10 cellular contexts compared by ENCODE assay signal in the genomic region with DNA sequence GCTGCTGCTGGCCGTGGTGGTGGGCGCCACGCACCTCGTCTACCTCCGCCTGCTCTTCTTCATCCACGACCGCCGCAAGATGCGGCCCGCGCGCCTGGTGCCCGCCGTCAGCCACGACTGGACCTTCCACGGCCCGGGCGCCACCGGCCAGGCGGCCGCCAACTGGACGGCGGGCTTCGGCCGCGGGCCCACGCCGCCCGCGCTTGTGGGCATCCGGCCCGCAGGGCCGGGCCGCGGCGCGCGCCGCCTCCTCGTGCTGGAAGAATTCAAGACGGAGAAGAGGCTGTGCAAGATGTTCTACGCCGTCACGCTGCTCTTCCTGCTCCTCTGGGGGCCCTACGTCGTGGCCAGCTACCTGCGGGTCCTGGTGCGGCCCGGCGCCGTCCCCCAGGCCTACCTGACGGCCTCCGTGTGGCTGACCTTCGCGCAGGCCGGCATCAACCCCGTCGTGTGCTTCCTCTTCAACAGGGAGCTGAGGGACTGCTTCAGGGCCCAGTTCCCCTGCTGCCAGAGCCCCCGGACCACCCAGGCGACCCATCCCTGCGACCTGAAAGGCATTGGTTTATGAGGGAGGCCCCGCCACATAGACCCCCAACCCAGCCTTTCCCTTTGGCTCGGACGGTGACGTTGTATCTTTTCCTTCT. TPM values are rescaled to one million over a fixed set of nuclear protein-coding genes. Genes with fewer than 3 reads are reported as not detected.
DNase-seq lines count a peak whose midpoint lies in the region; ATAC-seq, FAIRE-seq and TF ChIP-seq lines count a peak whose summit lies in the region.
"Had no signal": no experiment of that assay in that cellular context is flagged by ENCODE, and none has a peak within 500 bp of the region (broad histone marks: within the 10 kb centered on the region; RNA-seq: fewer than 3 reads in every experiment).

No MANE protein-coding gene starts in this region.

- no peaks in the 10 kb centered on the region for H3K79me2 ChIP-seq in HepG2 (ENCODE audit: insufficient read depth, low read length)

- no peak for TF ChIP-seq RAD21 in HepG2 (CRISPR knock-in tag; IDR thresholded peaks at IDR 0.05)

- peak in 1 of 3 donors; percentile 57 for DNase-seq in right lobe of liver
- no peak for DNase-seq in HepG2 (ENCODE audit: low spot score)
- no peak for DNase-seq in naive thymus-derived CD8-positive, alpha-beta T cell
- peak; percentile 13 for DNase-seq in urothelium cell line (ENCODE audit: low spot score)
- no peak for DNase-seq in epidermal melanocyte (ENCODE audit: insufficient read length, low spot score)
- DNase-seq: DMS79 had no signal

- no TSS peak for BruUV-seq in HepG2 (replicated peaks; lab: Mats Ljungman, UMichigan)

- H3K36me3 ChIP-seq in right lobe of liver, result no peaks in the 10 kb centered on the region
- no peaks in the 10 kb centered on the region for H3K36me3 ChIP-seq in HepG2 (replicated peaks in 1 of 2; ENCODE audit: control insufficient read depth in 1 of 2, insufficient read depth in 2 of 2, low read length in 2 of 2)

- H3K4me1 Mint-ChIP-seq in dendritic cell treated with granulocyte-macrophage colony-stimulating factor and Interleukin-4, amounts not matched to agents 40 ng/mL and 50 ng/mL, for 4 days (ENCODE audit: low read depth), result peaks cover 51% of the 10 kb centered on the region
- peaks cover 0 to 12% (median 8%) of the 10 kb centered on the region in 4 donors for H3K4me1 Mint-ChIP-seq in naive thymus-derived CD8-positive, alpha-beta T cell

- POLR2A ChIA-PET in HepG2 (lab: Yijun Ruan, JAX), result no interaction called here
- POLR2A ChIA-PET in naive thymus-derived CD8-positive, alpha-beta T cell (lab: Charles Lee), result interaction anchor here (0.6 kb wide), 1 partner anchor 31 kb away, joined by 5 read pairs; no protein-coding TSS in a partner anchor

- no peak overlapping the region for H2AFZ ChIP-seq in HepG2 (ENCODE audit: low read length)

- H3K9me3 Mint-ChIP-seq in dendritic cell treated with granulocyte-macrophage colony-stimulating factor and Interleukin-4, amounts not matched to agents 40 ng/mL and 50 ng/mL, for 4 days, result no peaks in the 10 kb centered on the region
- no peaks in the 10 kb centered on the region for H3K9me3 Mint-ChIP-seq in naive thymus-derived CD8-positive, alpha-beta T cell

- peaks cover 22% of the 10 kb centered on the region for H3K27me3 Mint-ChIP-seq in dendritic cell treated with granulocyte-macrophage colony-stimulating factor and Interleukin-4, amounts not matched to agents 40 ng/mL and 50 ng/mL, for 4 days
- H3K27me3 Mint-ChIP-seq in naive thymus-derived CD8-positive, alpha-beta T cell, result peaks cover 24 to 51% (median 41%) of the 10 kb centered on the region in 5 donors

- peaks cover 0 to 11% of the 10 kb centered on the region in 2 donors for H3K27me3 ChIP-seq in right lobe of liver
- H3K27me3 ChIP-seq in HepG2 (ENCODE audit: control insufficient read depth in 1 of 2, insufficient read depth in 2 of 2, low read length in 2 of 2), result peaks cover 6 to 55% of the 10 kb centered on the region in 2 experiments

- WGBS in right lobe of liver (ENCODE audit: insufficient coverage, low coverage, low lambda C conversion rate, missing lambda C conversion rate), result 15% methylated on average over 3 of the region's 65 CpGs
- 64% methylated on average over 28 of the region's 65 CpGs for WGBS in HepG2 (ENCODE audit: low lambda C conversion rate)

- H3K4me3 ChIP-seq in right lobe of liver, result peak overlapping the region in 2 of 3 donors; percentile 6 to 47
- no peak overlapping the region for H3K4me3 ChIP-seq in HepG2 (replicated peaks in 1 of 3; ENCODE audit: insufficient read depth in 1 of 3, low read depth in 2 of 3, low read length in 3 of 3)

- H4K20me1 ChIP-seq in HepG2 (ENCODE audit: insufficient read depth, low read length), result no peaks in the 10 kb centered on the region

- no peaks in the 10 kb centered on the region for H3K9me3 ChIP-seq in right lobe of liver
- H3K9me3 ChIP-seq in HepG2 (ENCODE audit: low read length), result no peaks in the 10 kb centered on the region

- FAIRE-seq in HepG2 (lab: Jason Lieb, UNC), result no peak
- no peak for FAIRE-seq in urothelium cell line (lab: Jason Lieb, UNC)

- ATAC-seq in right lobe of liver, result peak in 1 of 4 donors; percentile 16
- no peak for ATAC-seq in HepG2
- ATAC-seq in naive thymus-derived CD8-positive, alpha-beta T cell, result no peak
- no peak for ATAC-seq in GM21717 (IDR thresholded peaks at IDR 0.05; ENCODE audit: unreplicated experiment)
- ATAC-seq in GM19324 (IDR thresholded peaks at IDR 0.05; ENCODE audit: low FRiP score, unreplicated experiment), result no peak

- no peak for TF ChIP-seq EP300 in HepG2 (IDR thresholded peaks at IDR 0.05; ENCODE audit: low read depth in 2 of 2, low read length in 2 of 2)
- TF ChIP-seq EP300 in HepG2 (CRISPR knock-in tag; IDR thresholded peaks at IDR 0.05; ENCODE audit: borderline replicate concordance), result no peak

- no peak overlapping the region for H3K27ac ChIP-seq in right lobe of liver
- H3K27ac ChIP-seq in HepG2 (ENCODE audit: extremely low read length, insufficient read depth, low read length), result no peak overlapping the region

- CTCF ChIA-PET in HepG2 (lab: Yijun Ruan, JAX; ENCODE audit: low intra/inter-chr PET ratio, low total read pairs), result no interaction called here

- peak overlapping the region; percentile 66 for H3K27ac Mint-ChIP-seq in dendritic cell treated with granulocyte-macrophage colony-stimulating factor and Interleukin-4, amounts not matched to agents 40 ng/mL and 50 ng/mL, for 4 days
- H3K27ac Mint-ChIP-seq in naive thymus-derived CD8-positive, alpha-beta T cell, result no peak overlapping the region

- H3K4me3 Mint-ChIP-seq in dendritic cell treated with granulocyte-macrophage colony-stimulating factor and Interleukin-4, amounts not matched to agents 40 ng/mL and 50 ng/mL, for 4 days, result peak overlapping the region; percentile 79
- H3K4me3 Mint-ChIP-seq in naive thymus-derived CD8-positive, alpha-beta T cell, result peak overlapping the region; percentile 50 to 79 (median 66)

- TF ChIP-seq CTCF in right lobe of liver (IDR thresholded peaks at IDR 0.05) (no peak), HepG2 (CRISPR knock-in tag; IDR thresholded peaks at IDR 0.05) (no peak)

- peaks cover 13% of the 10 kb centered on the region for H3K36me3 Mint-ChIP-seq in dendritic cell treated with granulocyte-macrophage colony-stimulating factor and Interleukin-4, amounts not matched to agents 40 ng/mL and 50 ng/mL, for 4 days (ENCODE audit: low read depth)
- H3K36me3 Mint-ChIP-seq in naive thymus-derived CD8-positive, alpha-beta T cell, result no peaks in the 10 kb centered on the region

- H3K9ac ChIP-seq in HepG2 (ENCODE audit: insufficient read depth, low read depth, low read length), result no peak overlapping the region

- TF ChIP-seq POLR2A in right lobe of liver (IDR thresholded peaks at IDR 0.05), result no peak
- no peak for TF ChIP-seq POLR2A in HepG2 (IDR thresholded peaks at IDR 0.05; ENCODE audit: insufficient read depth in 1 of 2, low read depth in 2 of 2, low read length in 2 of 2)

- H3K4me1 ChIP-seq in right lobe of liver, result no peaks in the 10 kb centered on the region
- H3K4me1 ChIP-seq in HepG2 (ENCODE audit: insufficient read depth, low read length), result no peaks in the 10 kb centered on the region

- in situ Hi-C loops in HepG2 (cut with HindIII; ENCODE audit: extremely low pct_ligation_motif_present, low pct_unique_long_range_greater_than_20kb), result no loop called here

- intact Hi-C loops in right lobe of liver (cut with DNase I), result no loop called here
- intact Hi-C loops in HepG2 (cut with micrococcal nuclease; ENCODE audit: unreplicated experiment), result no loop called here
- intact Hi-C loops in dendritic cell treated with granulocyte-macrophage colony-stimulating factor and Interleukin-4, amounts not matched to agents 40 ng/mL and 50 ng/mL, for 4 days (cut with micrococcal nuclease), result loop anchor here (5.0 kb wide), 1 partner anchor 43 kb away; no protein-coding TSS in a partner anchor

- H3K4me2 ChIP-seq in HepG2 (ENCODE audit: low read depth, low read length), result no peak overlapping the region

RNA-seq across cellular contexts. Expression of gene GPR27, which starts 1.1 kb away (rescaled TPM):
- total RNA-seq in right lobe of liver (under 1 TPM in 5 of 6 experiments, not detected in 1; 0.09 to 0.37 (median 0.12) TPM), HepG2 (2016; rRNA removed; fragmentation: Illumina TruSeq; extraction: Trizol) (not detected in 2 replicates)
- total RNA-seq in HepG2 (2016; cell fraction: cytosol; rRNA removed; fragmentation: Illumina TruSeq; extraction: Trizol; ENCODE audit: low read depth), result not detected in 2 replicates
- not detected in 2 replicates for total RNA-seq in HepG2 (2016; cell fraction: insoluble cytoplasmic fraction; rRNA removed; fragmentation: Illumina TruSeq; extraction: Trizol)
- total RNA-seq in HepG2 (2016; cell fraction: membrane; rRNA removed; fragmentation: Illumina TruSeq; extraction: Trizol), result not detected in 2 replicates
- total RNA-seq in HepG2 (2016; cell fraction: nucleus; rRNA removed; fragmentation: Illumina TruSeq; extraction: Trizol), result not detected in 2 replicates
- not detected in 2 replicates for polyA plus RNA-seq in HepG2 (2011; rRNA removed)
- not detected in 2 replicates for polyA plus RNA-seq in HepG2 (2011; cell fraction: cytosol; rRNA removed)
- polyA plus RNA-seq in HepG2 (2011; cell fraction: nucleus; rRNA removed), result not detected in 2 replicates
- polyA plus RNA-seq in HepG2 (2012), result not detected in 2 replicates
- not detected in 2 replicates for polyA plus RNA-seq in HepG2 (2016; cell fraction: cytosol; fragmentation: Illumina TruSeq; extraction: Trizol; ENCODE audit: low read depth)
- not detected in 2 replicates for polyA plus RNA-seq in HepG2 (2016; cell fraction: insoluble cytoplasmic fraction; fragmentation: Illumina TruSeq; extraction: Trizol; ENCODE audit: low read depth)
- not detected in 2 replicates for polyA plus RNA-seq in HepG2 (2016; cell fraction: membrane; fragmentation: Illumina TruSeq; extraction: Trizol; ENCODE audit: low read depth)
- polyA plus RNA-seq in HepG2 (2016; cell fraction: nucleus; fragmentation: Illumina TruSeq; extraction: Trizol; ENCODE audit: insufficient read depth, low read depth), result not detected in 2 replicates
- not detected in 2 replicates for polyA minus RNA-seq in HepG2 (2011; rRNA and poly(A)+ RNA removed; ENCODE audit: low replicate concordance)
- polyA minus RNA-seq in HepG2 (2011; cell fraction: cytosol; rRNA and poly(A)+ RNA removed), result not detected in 2 replicates
- polyA minus RNA-seq in HepG2 (2011; cell fraction: nucleus; rRNA and poly(A)+ RNA removed), result not detected in 2 replicates
- total RNA-seq in naive thymus-derived CD8-positive, alpha-beta T cell, result under 1 TPM in 1 of 2 experiments, not detected in 1; 0.16 TPM
- polyA plus RNA-seq in naive thymus-derived CD8-positive, alpha-beta T cell, result under 1 TPM; 0.11 to 0.87 (median 0.18) TPM
- total RNA-seq: glomerular endothelial cell had no signal

RNA-seq across cellular contexts. Expression of gene EIF4E3, which starts 29.5 kb away (rescaled TPM):
- total RNA-seq in right lobe of liver (10 to 100 TPM in 2 of 6 experiments, 1 to 10 TPM in 4; 6.4 to 12.2 (median 8.2) TPM), HepG2 (2016; rRNA removed; fragmentation: Illumina TruSeq; extraction: Trizol) (0.06 and 0.07 TPM in 2 replicates)
- not detected in 2 replicates for total RNA-seq in HepG2 (2016; cell fraction: cytosol; rRNA removed; fragmentation: Illumina TruSeq; extraction: Trizol; ENCODE audit: low read depth)
- 0.12 TPM in 1 of 2 replicates, not detected in the other for total RNA-seq in HepG2 (2016; cell fraction: insoluble cytoplasmic fraction; rRNA removed; fragmentation: Illumina TruSeq; extraction: Trizol)
- 0.06 and 0.10 TPM in 2 replicates for total RNA-seq in HepG2 (2016; cell fraction: membrane; rRNA removed; fragmentation: Illumina TruSeq; extraction: Trizol)
- total RNA-seq in HepG2 (2016; cell fraction: nucleus; rRNA removed; fragmentation: Illumina TruSeq; extraction: Trizol), result not detected in 2 replicates
- polyA plus RNA-seq in HepG2 (2011; rRNA removed), result 0.10 and 0.15 TPM in 2 replicates
- polyA plus RNA-seq in HepG2 (2011; cell fraction: cytosol; rRNA removed), result 0.07 and 0.18 TPM in 2 replicates
- 0.10 TPM in 2 replicates for polyA plus RNA-seq in HepG2 (2011; cell fraction: nucleus; rRNA removed)
- 0.08 and 0.12 TPM in 2 replicates for polyA plus RNA-seq in HepG2 (2012)
- 0.06 TPM in 1 of 2 replicates, not detected in the other for polyA plus RNA-seq in HepG2 (2016; cell fraction: cytosol; fragmentation: Illumina TruSeq; extraction: Trizol; ENCODE audit: low read depth)
- 0.05 and 0.28 TPM in 2 replicates for polyA plus RNA-seq in HepG2 (2016; cell fraction: insoluble cytoplasmic fraction; fragmentation: Illumina TruSeq; extraction: Trizol; ENCODE audit: low read depth)
- 0.14 and 0.16 TPM in 2 replicates for polyA plus RNA-seq in HepG2 (2016; cell fraction: membrane; fragmentation: Illumina TruSeq; extraction: Trizol; ENCODE audit: low read depth)
- polyA plus RNA-seq in HepG2 (2016; cell fraction: nucleus; fragmentation: Illumina TruSeq; extraction: Trizol; ENCODE audit: insufficient read depth, low read depth), result 0.11 and 0.36 TPM in 2 replicates
- 0.10 and 0.30 TPM in 2 replicates for polyA minus RNA-seq in HepG2 (2011; rRNA and poly(A)+ RNA removed; ENCODE audit: low replicate concordance)
- polyA minus RNA-seq in HepG2 (2011; cell fraction: cytosol; rRNA and poly(A)+ RNA removed), result 0.18 and 0.89 TPM in 2 replicates
- 0.13 and 0.25 TPM in 2 replicates for polyA minus RNA-seq in HepG2 (2011; cell fraction: nucleus; rRNA and poly(A)+ RNA removed)
- total RNA-seq in naive thymus-derived CD8-positive, alpha-beta T cell, result 10 to 100 TPM; 37.8 to 38.2 TPM
- polyA plus RNA-seq in naive thymus-derived CD8-positive, alpha-beta T cell, result 10 to 100 TPM; 23.3 to 48.3 (median 32.1) TPM

RNA-seq across cellular contexts. Expression of gene PROK2, which starts 30.2 kb away (rescaled TPM):
- total RNA-seq in right lobe of liver (under 1 TPM; 0.31 to 0.78 (median 0.47) TPM), HepG2 (2016; rRNA removed; fragmentation: Illumina TruSeq; extraction: Trizol) (not detected in 2 replicates)
- total RNA-seq in HepG2 (2016; cell fraction: cytosol; rRNA removed; fragmentation: Illumina TruSeq; extraction: Trizol; ENCODE audit: low read depth), result not detected in 2 replicates
- total RNA-seq in HepG2 (2016; cell fraction: insoluble cytoplasmic fraction; rRNA removed; fragmentation: Illumina TruSeq; extraction: Trizol), result not detected in 2 replicates
- not detected in 2 replicates for total RNA-seq in HepG2 (2016; cell fraction: membrane; rRNA removed; fragmentation: Illumina TruSeq; extraction: Trizol)
- not detected in 2 replicates for total RNA-seq in HepG2 (2016; cell fraction: nucleus; rRNA removed; fragmentation: Illumina TruSeq; extraction: Trizol)
- not detected in 2 replicates for polyA plus RNA-seq in HepG2 (2011; rRNA removed)
- polyA plus RNA-seq in HepG2 (2011; cell fraction: cytosol; rRNA removed), result not detected in 2 replicates
- not detected in 2 replicates for polyA plus RNA-seq in HepG2 (2011; cell fraction: nucleus; rRNA removed)
- not detected in 2 replicates for polyA plus RNA-seq in HepG2 (2012)
- polyA plus RNA-seq in HepG2 (2016; cell fraction: cytosol; fragmentation: Illumina TruSeq; extraction: Trizol; ENCODE audit: low read depth), result not detected in 2 replicates
- polyA plus RNA-seq in HepG2 (2016; cell fraction: insoluble cytoplasmic fraction; fragmentation: Illumina TruSeq; extraction: Trizol; ENCODE audit: low read depth), result not detected in 2 replicates
- not detected in 2 replicates for polyA plus RNA-seq in HepG2 (2016; cell fraction: membrane; fragmentation: Illumina TruSeq; extraction: Trizol; ENCODE audit: low read depth)
- not detected in 2 replicates for polyA plus RNA-seq in HepG2 (2016; cell fraction: nucleus; fragmentation: Illumina TruSeq; extraction: Trizol; ENCODE audit: insufficient read depth, low read depth)
- polyA minus RNA-seq in HepG2 (2011; rRNA and poly(A)+ RNA removed; ENCODE audit: low replicate concordance), result not detected in 2 replicates
- polyA minus RNA-seq in HepG2 (2011; cell fraction: cytosol; rRNA and poly(A)+ RNA removed), result not detected in 2 replicates
- polyA minus RNA-seq in HepG2 (2011; cell fraction: nucleus; rRNA and poly(A)+ RNA removed), result not detected in 2 replicates
- not detected for total RNA-seq in naive thymus-derived CD8-positive, alpha-beta T cell
- polyA plus RNA-seq in naive thymus-derived CD8-positive, alpha-beta T cell, result under 1 TPM in 1 of 3 donors, not detected in 2; 0.91 TPM
- total RNA-seq: glomerular endothelial cell had no signal

Comparison
In these comparisons a context has a peak if more than half of its experiments do, and no peak if none do; other contexts are left out.
1. H3K4me3 ChIP-seq: peak in right lobe of liver (2 of 3); none in HepG2 (0 of 3).